9 cellular contexts compared by ENCODE assay signal in the genomic region with DNA sequence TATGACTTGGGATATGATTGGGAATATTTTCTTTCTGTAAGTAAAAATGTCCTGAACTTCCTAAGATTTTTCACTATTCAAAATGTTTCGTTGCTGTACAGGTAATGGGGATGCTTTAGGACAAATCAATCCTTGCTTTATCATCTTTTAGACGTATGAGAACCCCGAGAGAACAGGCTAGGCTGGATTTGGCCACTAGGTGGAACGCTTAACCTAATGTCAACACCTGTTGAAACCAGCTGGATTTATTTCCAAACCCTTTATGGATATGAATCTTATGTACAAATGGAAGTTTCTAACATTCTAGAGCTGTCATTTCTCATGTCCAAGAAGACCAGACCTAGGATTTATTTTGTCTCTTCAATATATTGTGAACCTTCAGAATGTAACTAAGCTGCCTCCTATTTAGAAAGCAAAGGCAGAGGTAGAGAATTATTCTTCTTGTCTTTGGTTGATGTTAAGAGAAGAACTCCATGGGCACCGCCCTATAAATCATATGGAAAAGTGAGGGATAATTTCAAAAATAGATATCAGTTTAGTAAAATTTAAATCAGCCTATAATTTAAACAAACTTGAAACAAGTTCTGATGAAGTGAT.
DNase-seq lines count a peak whose midpoint lies in the region; ATAC-seq and TF ChIP-seq lines count a peak whose summit lies in the region.
"Had no signal": no experiment of that assay in that cellular context is flagged by ENCODE, and none has a peak within 500 bp of the region (broad histone marks: within the 10 kb centered on the region; RNA-seq: fewer than 3 reads in every experiment).

No MANE protein-coding gene starts in this region.

- no peak overlapping the region for H3K27ac Mint-ChIP-seq in stimulated activated naive CD8-positive, alpha-beta T cell treated with anti-CD3 and anti-CD28 coated beads, Interleukin-15, amount 100 ng/mL, for 72 hours
- H3K27ac Mint-ChIP-seq in activated CD8-positive, alpha-beta T cell treated with anti-CD3 and anti-CD28 coated beads for 36 hours: no peak overlapping the region
- H3K27ac Mint-ChIP-seq: stimulated activated naive CD8-positive, alpha-beta T cell treated with anti-CD3 and anti-CD28 coated beads, Interleukin-15, Interleukin-2, amounts not matched to agents 100 ng/mL and 50 ng/mL, for 24 hours had no signal

- TF ChIP-seq POLR2A in heart left ventricle (IDR thresholded peaks at IDR 0.05): no peak

- intact Hi-C loops in activated CD8-positive, alpha-beta T cell treated with anti-CD3 and anti-CD28 coated beads for 36 hours (cut with micrococcal nuclease): no loop called here
- intact Hi-C loops in heart left ventricle (cut with DNase I): loop anchor here in 1 of 10 donors (5.0 kb wide), 1 partner anchor 556 kb away; no protein-coding TSS in a partner anchor

- H3K27me3 Mint-ChIP-seq in stimulated activated naive CD8-positive, alpha-beta T cell treated with anti-CD3 and anti-CD28 coated beads, Interleukin-15, amount 100 ng/mL, for 72 hours: peaks cover 69% of the 10 kb centered on the region
- H3K27me3 Mint-ChIP-seq in activated CD8-positive, alpha-beta T cell treated with anti-CD3 and anti-CD28 coated beads for 36 hours: peaks cover 30% of the 10 kb centered on the region

- H3K27me3 ChIP-seq in heart left ventricle: peaks cover 0 to 28% (median 4%) of the 10 kb centered on the region in 9 donors

- H3K36me3 ChIP-seq in heart left ventricle: no peaks in the 10 kb centered on the region

- no peaks in the 10 kb centered on the region for H3K4me1 Mint-ChIP-seq in stimulated activated naive CD8-positive, alpha-beta T cell treated with anti-CD3 and anti-CD28 coated beads, Interleukin-15, amount 100 ng/mL, for 72 hours
- no peaks in the 10 kb centered on the region for H3K4me1 Mint-ChIP-seq in activated CD8-positive, alpha-beta T cell treated with anti-CD3 and anti-CD28 coated beads for 36 hours (ENCODE audit: low read depth)

- CTCF ChIA-PET in activated CD8-positive, alpha-beta T cell treated with anti-CD3 and anti-CD28 coated beads for 36 hours (lab: Charles Lee): interaction anchor here (0.7 to 2.5 kb wide), 14 partner anchors 10 to 565 kb away, joined by 3 to 15 read pairs (median 4); no protein-coding TSS in a partner anchor

- H3K4me1 ChIP-seq in heart left ventricle: no peaks in the 10 kb centered on the region

- no peak overlapping the region for H3K4me3 ChIP-seq in heart left ventricle

- peaks cover 0 to 7% of the 10 kb centered on the region in 2 donors for H3K9me3 Mint-ChIP-seq in stimulated activated naive CD8-positive, alpha-beta T cell treated with anti-CD3 and anti-CD28 coated beads, Interleukin-15, amount 100 ng/mL, for 72 hours
- no peaks in the 10 kb centered on the region for H3K9me3 Mint-ChIP-seq in activated CD8-positive, alpha-beta T cell treated with anti-CD3 and anti-CD28 coated beads for 36 hours
- H3K9me3 Mint-ChIP-seq: stimulated activated naive CD8-positive, alpha-beta T cell treated with anti-CD3 and anti-CD28 coated beads, Interleukin-15, Interleukin-2, amounts not matched to agents 100 ng/mL and 50 ng/mL, for 24 hours had no signal

- ATAC-seq in stimulated activated naive CD8-positive, alpha-beta T cell treated with anti-CD3 and anti-CD28 coated beads, Interleukin-15, Interleukin-2, amounts not matched to agents 100 U/mL and 50 U/mL, for 24 hours: no peak
- no peak for ATAC-seq in stimulated activated naive CD8-positive, alpha-beta T cell treated with anti-CD3 and anti-CD28 coated beads, Interleukin-15, amount 100 ng/mL, for 72 hours
- peak; percentile 63 for ATAC-seq in HG02642 (IDR thresholded peaks at IDR 0.05; ENCODE audit: poor library complexity, unreplicated experiment)
- ATAC-seq in activated CD8-positive, alpha-beta T cell treated with anti-CD3 and anti-CD28 coated beads for 36 hours: no peak
- no peak for ATAC-seq in heart left ventricle

- peaks cover 0 to 8% (median 0%) of the 10 kb centered on the region in 12 donors for H3K9me3 ChIP-seq in heart left ventricle

- H3K4me3 Mint-ChIP-seq in stimulated activated naive CD8-positive, alpha-beta T cell treated with anti-CD3 and anti-CD28 coated beads, Interleukin-15, amount 100 ng/mL, for 72 hours: no peak overlapping the region
- H3K4me3 Mint-ChIP-seq in activated CD8-positive, alpha-beta T cell treated with anti-CD3 and anti-CD28 coated beads for 36 hours: no peak overlapping the region
- H3K4me3 Mint-ChIP-seq: stimulated activated naive CD8-positive, alpha-beta T cell treated with anti-CD3 and anti-CD28 coated beads, Interleukin-15, Interleukin-2, amounts not matched to agents 100 ng/mL and 50 ng/mL, for 24 hours had no signal

- POLR2A ChIA-PET in activated CD8-positive, alpha-beta T cell treated with anti-CD3 and anti-CD28 coated beads for 36 hours (lab: Charles Lee): no interaction called here

- no peaks in the 10 kb centered on the region for H3K36me3 Mint-ChIP-seq in activated CD8-positive, alpha-beta T cell treated with anti-CD3 and anti-CD28 coated beads for 36 hours (ENCODE audit: low read depth)

- H3K27ac ChIP-seq in heart left ventricle: no peak overlapping the region

- DNase-seq in stimulated activated naive CD8-positive, alpha-beta T cell treated with anti-CD3 and anti-CD28 coated beads, Interleukin-15, Interleukin-2, amounts not matched to agents 100 U/mL and 50 U/mL, for 24 hours: peak; percentile 23
- DNase-seq in stimulated activated naive CD8-positive, alpha-beta T cell treated with anti-CD3 and anti-CD28 coated beads, Interleukin-15, amount 100 ng/mL, for 72 hours: no peak
- DNase-seq in NCI-H1694 treated with DMSO at 0.1 percent for 48 hours (lab: John Stamatoyannopoulos, UW): peak; percentile 10
- DNase-seq in activated CD8-positive, alpha-beta T cell treated with anti-CD3 and anti-CD28 coated beads for 36 hours: peak; percentile 47
- DNase-seq in kidney glomerular epithelial cell (lab: John Stamatoyannopoulos, UW): peak; percentile 51
- no peak for DNase-seq in effector CD8-positive, alpha-beta T cell (lab: John Stamatoyannopoulos, UW)
- no peak for DNase-seq in heart left ventricle

- 9 to 14% (median 12%) methylated on average over 5 of the region's 5 CpGs for WGBS in heart left ventricle, 4 donors

- TF ChIP-seq CTCF in activated CD8-positive, alpha-beta T cell treated with anti-CD3 and anti-CD28 coated beads for 36 hours (IDR thresholded peaks at IDR 0.05): peak; percentile 55
- TF ChIP-seq CTCF in heart left ventricle (IDR thresholded peaks at IDR 0.05): peak in 6 of 12 donors; percentile 9 to 44 (median 32)

Comparison
In these comparisons a context has a peak if more than half of its experiments do, and no peak if none do; other contexts are left out.
1. DNase-seq: peak in stimulated activated naive CD8-positive, alpha-beta T cell treated with anti-CD3 and anti-CD28 coated beads, Interleukin-15, Interleukin-2, amounts not matched to agents 100 U/mL and 50 U/mL, for 24 hours (single experiment), NCI-H1694 treated with DMSO at 0.1 percent for 48 hours (single experiment), activated CD8-positive, alpha-beta T cell treated with anti-CD3 and anti-CD28 coated beads for 36 hours (single experiment) and kidney glomerular epithelial cell (single experiment); none in stimulated activated naive CD8-positive, alpha-beta T cell treated with anti-CD3 and anti-CD28 coated beads, Interleukin-15, amount 100 ng/mL, for 72 hours (0 of 2), effector CD8-positive, alpha-beta T cell (single experiment) and heart left ventricle (0 of 5).